ENCODE assay signal across 17 cellular contexts in genomic region chr14:75156901-75157300, GRCh38. TPM values are rescaled to one million over a fixed set of nuclear protein-coding genes. Genes with fewer than 3 reads are reported as not detected.
A peak's percentile ranks its signal among the peaks of the same experiment; 100 is the strongest.
DNase-seq lines count a peak whose midpoint lies in the region; ATAC-seq and TF ChIP-seq lines count a peak whose summit lies in the region.
"Had no signal": no experiment of that assay in that cellular context is flagged by ENCODE, and none has a peak within 500 bp of the region (broad histone marks: within the 10 kb centered on the region; RNA-seq: fewer than 3 reads in every experiment).

No MANE protein-coding gene starts in this region.

- no peak overlapping the region for H3K9ac ChIP-seq in Karpas-422 (ENCODE audit: low read length)

- no peaks in the 10 kb centered on the region for H3K9me2 ChIP-seq in Karpas-422 (replicated peaks; ENCODE audit: insufficient read depth, low read length)

- DNase-seq in activated T-cell treated with anti-CD3 and anti-CD28 coated beads, Interleukin-2, amount 50 U/mL, for 24 hours: no peak
- no peak for DNase-seq in activated T-cell treated with anti-CD3 and anti-CD28 coated beads, Interleukin-2, amount 50 U/mL, for 48 hours
- peak; percentile 84 for DNase-seq in Jurkat, Clone E6-1 (ENCODE audit: low read depth, low spot score)
- DNase-seq in activated naive CD8-positive, alpha-beta T cell treated with anti-CD3 and anti-CD28 coated beads, Interleukin-2, amount 50 U/mL, for 24 hours: no peak
- no peak for DNase-seq in nephron progenitor cell
- DNase-seq in GM19238 (ENCODE audit: insufficient read length, low spot score): no peak
- DNase-seq in cerebellar cortex (ENCODE audit: low spot score): no peak
- DNase-seq in Karpas-422: no peak
- DNase-seq: DMS 273 treated with DMSO at 0.1 percent for 48 hours, gastrocnemius medialis, IMR-90, mesenchymal stem cell, NCI-H1436, NCI-H345, SJCRH30, stomach had no signal

- H3K4me1 Mint-ChIP-seq in activated T-cell treated with anti-CD3 and anti-CD28 coated beads, Interleukin-2, amount 50 U/mL, for 24 hours (ENCODE audit: low read depth): peaks cover 68% of the 10 kb centered on the region
- peaks cover 64% of the 10 kb centered on the region for H3K4me1 Mint-ChIP-seq in activated naive CD8-positive, alpha-beta T cell treated with anti-CD3 and anti-CD28 coated beads, Interleukin-2, amount 50 U/mL, for 24 hours
- H3K4me1 Mint-ChIP-seq in nephron progenitor cell: peaks cover 11% of the 10 kb centered on the region

- peaks cover 21% of the 10 kb centered on the region for H3K4me1 ChIP-seq in Karpas-422 (ENCODE audit: low read length)
- H3K4me1 ChIP-seq: SJCRH30 had no signal

- no peak overlapping the region for H3K4me3 ChIP-seq in Jurkat, Clone E6-1 (ENCODE audit: low read length)
- H3K4me3 ChIP-seq in Karpas-422 (ENCODE audit: low read length): no peak overlapping the region
- H3K4me3 ChIP-seq: cardiac muscle cell, gastrocnemius medialis, SJCRH30, stomach had no signal

- H3K9me3 ChIP-seq in Karpas-422 (ENCODE audit: low read length): no peaks in the 10 kb centered on the region
- H3K9me3 ChIP-seq: gastrocnemius medialis, SJCRH30, stomach had no signal

- peak overlapping the region; percentile 56 for H3K27ac Mint-ChIP-seq in activated T-cell treated with anti-CD3 and anti-CD28 coated beads, Interleukin-2, amount 50 U/mL, for 24 hours
- peak overlapping the region; percentile 12 for H3K27ac Mint-ChIP-seq in activated naive CD8-positive, alpha-beta T cell treated with anti-CD3 and anti-CD28 coated beads, Interleukin-2, amount 50 U/mL, for 24 hours
- peak overlapping the region; percentile 36 for H3K27ac Mint-ChIP-seq in nephron progenitor cell

- H3K27me3 ChIP-seq in Karpas-422 (ENCODE audit: low read length): no peaks in the 10 kb centered on the region
- H3K27me3 ChIP-seq: cardiac muscle cell, gastrocnemius medialis, SJCRH30, stomach had no signal

- TF ChIP-seq CTCF in nephron progenitor cell (IDR thresholded peaks at IDR 0.05): no peak

- no peak overlapping the region for H3K4me3 Mint-ChIP-seq in activated T-cell treated with anti-CD3 and anti-CD28 coated beads, Interleukin-2, amount 50 U/mL, for 24 hours
- H3K4me3 Mint-ChIP-seq in activated naive CD8-positive, alpha-beta T cell treated with anti-CD3 and anti-CD28 coated beads, Interleukin-2, amount 50 U/mL, for 24 hours: no peak overlapping the region
- no peak overlapping the region for H3K4me3 Mint-ChIP-seq in nephron progenitor cell

- H2AFZ ChIP-seq in Karpas-422 (ENCODE audit: low read length): no peak overlapping the region

- H3K36me3 Mint-ChIP-seq in activated T-cell treated with anti-CD3 and anti-CD28 coated beads, Interleukin-2, amount 50 U/mL, for 24 hours (ENCODE audit: low read depth): peaks cover 40% of the 10 kb centered on the region
- H3K36me3 Mint-ChIP-seq in activated naive CD8-positive, alpha-beta T cell treated with anti-CD3 and anti-CD28 coated beads, Interleukin-2, amount 50 U/mL, for 24 hours (ENCODE audit: low read depth): peaks cover 10% of the 10 kb centered on the region
- H3K36me3 Mint-ChIP-seq in nephron progenitor cell (ENCODE audit: low read depth): peaks cover 18% of the 10 kb centered on the region

- H3K36me3 ChIP-seq in Karpas-422 (ENCODE audit: insufficient read depth, low read length): no peaks in the 10 kb centered on the region
- H3K36me3 ChIP-seq: cardiac muscle cell, SJCRH30 had no signal

- ATAC-seq in activated naive CD8-positive, alpha-beta T cell treated with anti-CD3 and anti-CD28 coated beads, Interleukin-2, amount 50 U/mL, for 24 hours: peak; percentile 76
- ATAC-seq: gastrocnemius medialis had no signal

- H3K79me2 ChIP-seq in Karpas-422 (ENCODE audit: low read length): peaks cover 87% of the 10 kb centered on the region

- no peak overlapping the region for H3K27ac ChIP-seq in Karpas-422 (ENCODE audit: low read length)
- H3K27ac ChIP-seq: cardiac muscle cell, SJCRH30, stomach had no signal

- H3K27me3 Mint-ChIP-seq in activated T-cell treated with anti-CD3 and anti-CD28 coated beads, Interleukin-2, amount 50 U/mL, for 24 hours: no peaks in the 10 kb centered on the region
- no peaks in the 10 kb centered on the region for H3K27me3 Mint-ChIP-seq in activated naive CD8-positive, alpha-beta T cell treated with anti-CD3 and anti-CD28 coated beads, Interleukin-2, amount 50 U/mL, for 24 hours
- no peaks in the 10 kb centered on the region for H3K27me3 Mint-ChIP-seq in nephron progenitor cell (ENCODE audit: low read depth, poor library complexity)

- no peaks in the 10 kb centered on the region for H3K9me3 Mint-ChIP-seq in activated T-cell treated with anti-CD3 and anti-CD28 coated beads, Interleukin-2, amount 50 U/mL, for 24 hours
- H3K9me3 Mint-ChIP-seq in activated naive CD8-positive, alpha-beta T cell treated with anti-CD3 and anti-CD28 coated beads, Interleukin-2, amount 50 U/mL, for 24 hours: no peaks in the 10 kb centered on the region
- no peaks in the 10 kb centered on the region for H3K9me3 Mint-ChIP-seq in nephron progenitor cell

- H4K20me1 ChIP-seq in Karpas-422 (ENCODE audit: insufficient read depth, low read depth, low read length): no peaks in the 10 kb centered on the region; the same call in 1 of the 2 replicates

- H3K4me2 ChIP-seq in Karpas-422 (ENCODE audit: low read depth, low read length, poor library complexity, severe bottlenecking): no peak overlapping the region

RNA-seq across cellular contexts. Expression of gene TMED10, which starts 19.5 kb away (rescaled TPM):
- 136 TPM for polyA plus RNA-seq in Jurkat, Clone E6-1 (2012; ENCODE audit: insufficient read depth, insufficient read length)
- total RNA-seq in Karpas-422 (2014; rRNA removed; shearing (Covaris generic); ENCODE audit: low replicate concordance): 104 and 349 TPM in 2 replicates

RNA-seq across cellular contexts. Expression of gene NEK9, which starts 30.1 kb away (rescaled TPM):
- 46.6 TPM for polyA plus RNA-seq in Jurkat, Clone E6-1 (2012; ENCODE audit: insufficient read depth, insufficient read length)
- 103 and 179 TPM in 2 replicates for total RNA-seq in Karpas-422 (2014; rRNA removed; shearing (Covaris generic); ENCODE audit: low replicate concordance)
